ENCODE assay signal across 1 cellular context in genomic region chr19:55255618-55256423, GRCh38.
A peak's percentile ranks its signal among the peaks of the same experiment; 100 is the strongest.
TF ChIP-seq lines count a peak whose summit lies in the region.

No MANE protein-coding gene starts in this region.

TF ChIP-seq in K562, 482 proteins besides CTCF, POLR2A, EP300 and RAD21:
- TF ChIP-seq SPI1 (IDR thresholded peaks at IDR 0.05; ENCODE audit: borderline replicate concordance, low read depth, low read length) = peak; percentile 47; the same call in 1 of the 2 replicates
- TF ChIP-seq FOXM1 (IDR thresholded peaks at IDR 0.05; ENCODE audit: low read depth) = no peak
- TF ChIP-seq FOXM1 (CRISPR knock-in tag; IDR thresholded peaks at IDR 0.05; ENCODE audit: low read depth) = no peak
- TF ChIP-seq ZFP36 (IDR thresholded peaks at IDR 0.05; ENCODE audit: low read depth, low read length, partially characterized antibody) = peak; percentile 53
- TF ChIP-seq YY1 (IDR thresholded peaks at IDR 0.05; ENCODE audit: borderline replicate concordance in 1 of 3, control insufficient read depth in 1 of 3, extremely low read depth in 1 of 3, insufficient read depth in 3 of 3, insufficient read length in 1 of 3, insufficient replicate concordance in 2 of 3, low read depth in 1 of 3, low read length in 2 of 3) = peak in 1 of 3 experiments; percentile 11
- no peak for TF ChIP-seq ZNF431 (CRISPR knock-in tag; IDR thresholded peaks at IDR 0.05)
- no peak for TF ChIP-seq MTF1 (CRISPR knock-in tag; IDR thresholded peaks at IDR 0.05; ENCODE audit: borderline replicate concordance)
- TF ChIP-seq, protein P1, sequence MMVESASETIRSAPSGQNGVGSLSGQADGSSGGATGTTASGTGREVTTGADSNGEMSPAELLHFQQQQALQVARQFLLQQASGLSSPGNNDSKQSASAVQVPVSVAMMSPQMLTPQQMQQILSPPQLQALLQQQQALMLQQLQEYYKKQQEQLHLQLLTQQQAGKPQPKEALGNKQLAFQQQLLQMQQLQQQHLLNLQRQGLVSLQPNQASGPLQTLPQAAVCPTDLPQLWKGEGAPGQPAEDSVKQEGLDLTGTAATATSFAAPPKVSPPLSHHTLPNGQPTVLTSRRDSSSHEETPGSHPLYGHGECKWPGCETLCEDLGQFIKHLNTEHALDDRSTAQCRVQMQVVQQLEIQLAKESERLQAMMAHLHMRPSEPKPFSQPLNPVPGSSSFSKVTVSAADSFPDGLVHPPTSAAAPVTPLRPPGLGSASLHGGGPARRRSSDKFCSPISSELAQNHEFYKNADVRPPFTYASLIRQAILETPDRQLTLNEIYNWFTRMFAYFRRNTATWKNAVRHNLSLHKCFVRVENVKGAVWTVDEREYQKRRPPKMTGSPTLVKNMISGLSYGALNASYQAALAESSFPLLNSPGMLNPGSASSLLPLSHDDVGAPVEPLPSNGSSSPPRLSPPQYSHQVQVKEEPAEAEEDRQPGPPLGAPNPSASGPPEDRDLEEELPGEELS (CRISPR knock-in tag; IDR thresholded peaks at IDR 0.05; ENCODE audit: borderline replicate concordance) = no peak
- TF ChIP-seq KAT8 (IDR thresholded peaks at IDR 0.05; ENCODE audit: low read depth) = no peak
- TF ChIP-seq ZNF407 (IDR thresholded peaks at IDR 0.05; ENCODE audit: low read depth) = no peak
- peak; percentile 23; the same call in 1 of the 2 replicates for TF ChIP-seq ZFX (CRISPR knock-in tag; IDR thresholded peaks at IDR 0.05)
- TF ChIP-seq EGR1 (conservative IDR thresholded peaks at IDR 0.05) = peak; percentile 59
- peak; percentile 44; the same call in 1 of the 2 replicates for TF ChIP-seq RBFOX2 (IDR thresholded peaks at IDR 0.05; ENCODE audit: low read depth, low read length)
- no peak for TF ChIP-seq KDM1A (IDR thresholded peaks at IDR 0.05)
- TF ChIP-seq, protein P2, sequence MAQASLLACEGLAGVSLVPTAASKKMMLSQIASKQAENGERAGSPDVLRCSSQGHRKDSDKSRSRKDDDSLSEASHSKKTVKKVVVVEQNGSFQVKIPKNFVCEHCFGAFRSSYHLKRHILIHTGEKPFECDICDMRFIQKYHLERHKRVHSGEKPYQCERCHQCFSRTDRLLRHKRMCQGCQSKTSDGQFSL (CRISPR knock-in tag; IDR thresholded peaks at IDR 0.05) = peak; percentile 59; the same call in 1 of the 2 replicates
- TF ChIP-seq, protein P2 (tag; IDR thresholded peaks at IDR 0.05) = no peak
- TF ChIP-seq ZNF354B (CRISPR knock-in tag; IDR thresholded peaks at IDR 0.05) = no peak
- TF ChIP-seq CHAMP1 (IDR thresholded peaks at IDR 0.05) = no peak
